Comparison of ENCODE assay signal across 8 cellular contexts in genomic region chr12:130838951-130839769, GRCh38. TPM values are rescaled to one million over a fixed set of nuclear protein-coding genes. Genes with fewer than 3 reads are reported as not detected.
DNase-seq lines count a peak whose midpoint lies in the region; FAIRE-seq and TF ChIP-seq lines count a peak whose summit lies in the region.

Gene STX2, minus strand, starts transcription at chr12:130839250. Its CDS starts 151 bp downstream, at chr12:130839099.

- H2AFZ ChIP-seq in Loucy (ENCODE audit: low read length), result peak within 1 kb of the TSS; percentile 99

- peak; percentile 52; the same call in 1 of the 2 replicates for TF ChIP-seq POLR2A in H54 (IDR thresholded peaks at IDR 0.05; ENCODE audit: low read depth, low read length)

- peak within 1 kb of the TSS; percentile 94 for H3K4me2 ChIP-seq in Loucy (ENCODE audit: low read depth, low read length, poor library complexity, severe bottlenecking)

- DNase-seq in GF-D8 (lab: John Stamatoyannopoulos, UW), result peak; percentile 78
- peak; percentile 92 for DNase-seq in H54 (ENCODE audit: insufficient read length, low spot score)
- DNase-seq in SHP77 treated with DMSO at 0.1 percent for 48 hours (lab: John Stamatoyannopoulos, UW), result peak; percentile 90
- peak; percentile 77 to 95 (median 86) for DNase-seq in activated naive CD4-positive, alpha-beta T cell (lab: John Stamatoyannopoulos, UW)
- peak; percentile 95 for DNase-seq in frontal cortex (ENCODE audit: low spot score in 2 of 2)

- peaks cover 5% of the 10 kb centered on the region for H3K79me2 ChIP-seq in Loucy (ENCODE audit: insufficient read depth, low read length)

- H3K9ac ChIP-seq in Loucy (ENCODE audit: low read depth, low read length, poor library complexity, severe bottlenecking), result peak within 1 kb of the TSS; percentile 78

- TF ChIP-seq CTCF in Loucy (conservative IDR thresholded peaks at IDR 0.05; ENCODE audit: low read length), result peak; percentile 54
- TF ChIP-seq CTCF in neutrophil (IDR thresholded peaks at IDR 0.05), result no peak
- no peak for TF ChIP-seq CTCF in subcutaneous adipose tissue (IDR thresholded peaks at IDR 0.05; ENCODE audit: low read depth)

- H3F3A ChIP-seq in Loucy (ENCODE audit: low read depth), result peaks cover 3% of the 10 kb centered on the region; the same call in 1 of the 2 replicates

- H3K4me3 ChIP-seq in Loucy (ENCODE audit: low read length, poor library complexity, severe bottlenecking) (peak within 1 kb of the TSS; percentile 86), neutrophil (ENCODE audit: low read depth in 1 of 2, low read length in 1 of 2) (peak within 1 kb of the TSS; percentile 47 to 57)

- H3K27me3 ChIP-seq in Loucy (ENCODE audit: insufficient read depth, low read length, poor library complexity, severe bottlenecking), result no peaks in the 10 kb centered on the region
- peaks cover 50% of the 10 kb centered on the region for H3K27me3 ChIP-seq in neutrophil

- H4K20me1 ChIP-seq in Loucy (ENCODE audit: insufficient read depth, low read length, poor library complexity, severe bottlenecking), result no peaks in the 10 kb centered on the region

- no peaks in the 10 kb centered on the region for H3K9me2 ChIP-seq in Loucy (replicated peaks; ENCODE audit: low read depth, low read length)

- H3K27ac ChIP-seq in neutrophil, result no peak within 1 kb of the TSS

- no peaks in the 10 kb centered on the region for H3K9me3 ChIP-seq in Loucy (ENCODE audit: insufficient read depth, low read depth, low read length)
- H3K9me3 ChIP-seq in neutrophil, result no peaks in the 10 kb centered on the region

- H3K4me1 ChIP-seq in Loucy (ENCODE audit: insufficient read depth, low read length, poor library complexity, severe bottlenecking) (peaks cover 28% of the 10 kb centered on the region), neutrophil (ENCODE audit: control insufficient read depth in 1 of 2, insufficient read depth in 1 of 2, low read depth in 1 of 2, low read length in 1 of 2) (peaks cover 11 to 15% of the 10 kb centered on the region in 2 experiments)

- H3K36me3 ChIP-seq in Loucy (ENCODE audit: insufficient read depth, low read length), result no peaks in the 10 kb centered on the region
- H3K36me3 ChIP-seq in neutrophil, result no peaks in the 10 kb centered on the region

- FAIRE-seq in H54 (lab: Jason Lieb, UNC) (no peak), frontal cortex (lab: Jason Lieb, UNC) (no peak)

RNA-seq across cellular contexts. Expression of gene STX2, which starts in this region (rescaled TPM):
- 21.2 TPM for total RNA-seq in frontal cortex
- 10 to 100 TPM; 20.9 to 35.9 (median 29.5) TPM for total RNA-seq in subcutaneous adipose tissue
